Comparison of ENCODE assay signal across 1 cellular context in genomic region chr1:39275836-39276507, GRCh38.
TF ChIP-seq lines count a peak whose summit lies in the region.

No MANE protein-coding gene starts in this region.

TF ChIP-seq in GM23338, 12 proteins besides CTCF, POLR2A, EP300 and RAD21 (continued from another document):
- no peak for TF ChIP-seq JUNB (IDR thresholded peaks at IDR 0.05; ENCODE audit: unreplicated experiment)
- TF ChIP-seq ZNF462 (CRISPR knock-in tag; IDR thresholded peaks at IDR 0.05), result no peak
- TF ChIP-seq EZH2 (IDR thresholded peaks at IDR 0.05; ENCODE audit: low read depth, unreplicated experiment), result no peak
- no peak for TF ChIP-seq ZNF331 (CRISPR knock-in tag; IDR thresholded peaks at IDR 0.05; ENCODE audit: low read depth)
